8 cellular contexts compared by ENCODE assay signal in genomic region chr16:3004781-3005284, GRCh38. TPM values are rescaled to one million over a fixed set of nuclear protein-coding genes. Genes with fewer than 3 reads are reported as not detected.
DNase-seq lines count a peak whose midpoint lies in the region; ATAC-seq and TF ChIP-seq lines count a peak whose summit lies in the region.

No MANE protein-coding gene starts in this region.

- no peaks in the 10 kb centered on the region for H3K9me3 Mint-ChIP-seq in activated T-cell treated with anti-CD3 and anti-CD28 coated beads, Interleukin-2, amount 50 U/mL, for 24 hours

- TF ChIP-seq CTCF in Panc1 (IDR thresholded peaks at IDR 0.05), result no peak
- TF ChIP-seq CTCF in stomach (IDR thresholded peaks at IDR 0.05), result no peak

- peaks cover 29% of the 10 kb centered on the region for H3K4me1 ChIP-seq in Panc1 (ENCODE audit: control insufficient read depth, insufficient read depth, low read length)
- no peaks in the 10 kb centered on the region for H3K4me1 ChIP-seq in right cardiac atrium (ENCODE audit: control insufficient read depth, insufficient read depth, low read length)
- peaks cover 21 to 58% (median 39%) of the 10 kb centered on the region in 4 donors for H3K4me1 ChIP-seq in stomach

- BruUV-seq in Panc1 (replicated peaks; lab: Mats Ljungman, UMichigan), result no TSS peak

- in situ Hi-C loops in Panc1 (cut with HindIII; ENCODE audit: low pct_unique_long_range_greater_than_20kb, low sequenced_read_pairs), result no loop called here

- no peaks in the 10 kb centered on the region for H3K36me3 ChIP-seq in Panc1 (ENCODE audit: control insufficient read depth, insufficient read depth, low read length)
- no peaks in the 10 kb centered on the region for H3K36me3 ChIP-seq in stomach

- 7% methylated on average over 25 of the region's 25 CpGs for WGBS in right cardiac atrium
- 4 to 8% (median 5%) methylated on average over 20 to 25 of the region's 25 CpGs for WGBS in stomach, 5 donors

- DNase-seq in activated T-cell treated with anti-CD3 and anti-CD28 coated beads, Interleukin-2, amount 50 U/mL, for 24 hours, result no peak
- DNase-seq in activated T-cell treated with anti-CD3 and anti-CD28 coated beads, Interleukin-2, amount 50 U/mL, for 48 hours, result no peak
- DNase-seq in Panc1 (ENCODE audit: low read depth, low spot score), result no peak
- DNase-seq in right cardiac atrium, result no peak
- peak; percentile 56 for DNase-seq in stomach
- no peak for DNase-seq in GOT3 (lab: John Stamatoyannopoulos, UW)

- H3K9me3 ChIP-seq in Panc1 (ENCODE audit: control insufficient read depth, insufficient read depth, low read depth, low read length), result no peaks in the 10 kb centered on the region
- no peaks in the 10 kb centered on the region for H3K9me3 ChIP-seq in right cardiac atrium (ENCODE audit: control insufficient read depth, low read length)
- no peaks in the 10 kb centered on the region for H3K9me3 ChIP-seq in stomach

- TF ChIP-seq EP300 in stomach (IDR thresholded peaks at IDR 0.05), result no peak

- H3K4me1 Mint-ChIP-seq in activated T-cell treated with anti-CD3 and anti-CD28 coated beads, Interleukin-2, amount 50 U/mL, for 24 hours (ENCODE audit: low read depth), result peaks cover 26% of the 10 kb centered on the region

- H3K27ac Mint-ChIP-seq in activated T-cell treated with anti-CD3 and anti-CD28 coated beads, Interleukin-2, amount 50 U/mL, for 24 hours, result no peak overlapping the region

- peak overlapping the region; percentile 63 for H3K4me3 Mint-ChIP-seq in activated T-cell treated with anti-CD3 and anti-CD28 coated beads, Interleukin-2, amount 50 U/mL, for 24 hours

- POLR2A ChIA-PET in Panc1 (lab: Charles Lee), result interaction anchor here (0.6 kb wide), 2 partner anchors 20 to 29 kb away, joined by 3 to 4 read pairs; no protein-coding TSS in a partner anchor

- H3K4me3 ChIP-seq in Panc1 (ENCODE audit: low read depth in 2 of 2, low read length in 2 of 2) (peak overlapping the region; percentile 64 to 87), right cardiac atrium (ENCODE audit: low read length) (peak overlapping the region; percentile 68), stomach (peak overlapping the region; percentile 34 to 46 (median 40))

- no peak for TF ChIP-seq POLR2A in stomach (IDR thresholded peaks at IDR 0.05)

- H3K27ac ChIP-seq in Panc1 (ENCODE audit: low read length), result peak overlapping the region; percentile 91
- no peak overlapping the region for H3K27ac ChIP-seq in right cardiac atrium (ENCODE audit: low read length)
- H3K27ac ChIP-seq in stomach, result peak overlapping the region; percentile 45 to 84 (median 74)

- ATAC-seq in Panc1 (peak; percentile 46), right cardiac atrium (no peak), HG02571 (IDR thresholded peaks at IDR 0.05; ENCODE audit: unreplicated experiment) (no peak), GM21381 (IDR thresholded peaks at IDR 0.05; ENCODE audit: unreplicated experiment) (no peak)

- intact Hi-C loops in Panc1 (cut with micrococcal nuclease; ENCODE audit: unreplicated experiment) (no loop called here), right cardiac atrium (cut with DNase I) (no loop called here), stomach (cut with DNase I; ENCODE audit: low total_unique reads) (no loop called here)

- H3K27me3 ChIP-seq in Panc1 (ENCODE audit: control insufficient read depth, insufficient read depth, low read length), result no peaks in the 10 kb centered on the region
- no peaks in the 10 kb centered on the region for H3K27me3 ChIP-seq in right cardiac atrium (ENCODE audit: control insufficient read depth, insufficient read depth)
- peaks cover 0 to 74% (median 22%) of the 10 kb centered on the region in 3 donors for H3K27me3 ChIP-seq in stomach

- H3K27me3 Mint-ChIP-seq in activated T-cell treated with anti-CD3 and anti-CD28 coated beads, Interleukin-2, amount 50 U/mL, for 24 hours, result peaks cover 10% of the 10 kb centered on the region

- no peaks in the 10 kb centered on the region for H3K36me3 Mint-ChIP-seq in activated T-cell treated with anti-CD3 and anti-CD28 coated beads, Interleukin-2, amount 50 U/mL, for 24 hours (ENCODE audit: low read depth)

- CTCF ChIA-PET in Panc1 (lab: Charles Lee), result interaction anchor here (0.6 kb wide), 1 partner anchor 27 kb away, joined by 3 read pairs; no protein-coding TSS in a partner anchor

RNA-seq across cellular contexts. Expression of gene CLDN9, which starts 7.9 kb away (rescaled TPM):
- total RNA-seq in Panc1 (2021; ENCODE audit: unreplicated experiment) (1.6 TPM), right cardiac atrium (under 1 TPM; 0.14 to 0.46 (median 0.25) TPM), stomach (not detected)
- polyA plus RNA-seq in Panc1 (2012; ENCODE audit: insufficient read length), result 1.3 TPM
- polyA plus RNA-seq in right cardiac atrium (0.41 TPM), stomach (under 1 TPM in 2 of 3 donors, not detected in 1; 0.28 to 0.31 TPM)

RNA-seq across cellular contexts. Expression of gene CLDN6, which starts 13.2 kb away (rescaled TPM):
- total RNA-seq in Panc1 (2021; ENCODE audit: unreplicated experiment) (1.2 TPM), right cardiac atrium (not detected), stomach (not detected)
- polyA plus RNA-seq in Panc1 (2012; ENCODE audit: insufficient read length), result 1.1 TPM
- polyA plus RNA-seq in right cardiac atrium (not detected), stomach (not detected)

RNA-seq across cellular contexts. Expression of gene TNFRSF12A, which starts 15.3 kb away (rescaled TPM):
- total RNA-seq in Panc1 (2021; ENCODE audit: unreplicated experiment), result 156 TPM
- 172 TPM for polyA plus RNA-seq in Panc1 (2012; ENCODE audit: insufficient read length)
- 10 to 100 TPM; 13.8 to 50.8 (median 28.0) TPM for total RNA-seq in right cardiac atrium
- polyA plus RNA-seq in right cardiac atrium, result 94.7 TPM
- 100 to 1,000 TPM in 2 of 5 donors, 10 to 100 TPM in 2, 1 to 10 TPM in 1; 1.8 to 134 (median 77.2) TPM for total RNA-seq in stomach
- polyA plus RNA-seq in stomach, result 100 to 1,000 TPM in 1 of 3 donors, 10 to 100 TPM in 2; 20.3 to 117 (median 25.8) TPM

RNA-seq across cellular contexts. Expression of gene HCFC1R1, which starts 18.9 kb away (rescaled TPM):
- total RNA-seq in Panc1 (2021; ENCODE audit: unreplicated experiment) (67.3 TPM), right cardiac atrium (10 to 100 TPM; 43.7 to 80.5 (median 64.6) TPM), stomach (10 to 100 TPM; 11.0 to 94.7 (median 21.7) TPM)
- polyA plus RNA-seq in Panc1 (2012; ENCODE audit: insufficient read length), result 179 TPM
- polyA plus RNA-seq in right cardiac atrium (122 TPM), stomach (100 to 1,000 TPM in 2 of 3 donors, 10 to 100 TPM in 1; 71.7 to 128 (median 102) TPM)

RNA-seq across cellular contexts. Expression of gene THOC6, which starts 19.0 kb away (rescaled TPM):
- total RNA-seq in Panc1 (2021; ENCODE audit: unreplicated experiment), result 56.7 TPM
- 65.2 TPM for polyA plus RNA-seq in Panc1 (2012; ENCODE audit: insufficient read length)
- 10 to 100 TPM; 11.1 to 13.7 (median 13.0) TPM for total RNA-seq in right cardiac atrium
- 13.1 TPM for polyA plus RNA-seq in right cardiac atrium
- total RNA-seq in stomach, result 10 to 100 TPM in 4 of 5 donors, not detected in 1; 10.5 to 97.9 (median 22.2) TPM
- 10 to 100 TPM; 15.3 to 39.0 (median 32.8) TPM for polyA plus RNA-seq in stomach
